2 cellular contexts compared by ENCODE assay signal in the genomic region with DNA sequence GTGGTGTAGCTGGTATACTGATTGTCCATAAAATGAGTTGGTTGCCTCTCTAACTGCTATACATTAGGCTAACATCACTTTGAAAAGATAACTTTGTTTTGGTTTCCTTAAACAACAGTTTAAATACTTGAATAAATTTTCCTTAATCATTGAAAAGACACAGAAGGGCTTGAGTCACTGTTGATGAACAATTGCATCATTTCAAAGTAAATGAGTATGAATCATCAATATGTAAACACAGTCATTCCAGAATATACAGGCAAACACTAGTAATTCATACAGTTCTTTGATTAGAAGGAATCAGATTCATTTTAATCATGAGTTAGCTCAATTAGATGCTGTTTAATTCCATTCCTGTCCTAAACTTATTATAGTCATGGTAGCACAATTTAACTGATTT.
TF ChIP-seq lines count a peak whose summit lies in the region.

No MANE protein-coding gene starts in this region.

TF ChIP-seq in endothelial cell of umbilical vein, 7 proteins besides CTCF, POLR2A, EP300 and RAD21 (continued from another document):
- TF ChIP-seq JUN (IDR thresholded peaks at IDR 0.05; ENCODE audit: borderline replicate concordance, insufficient read depth, insufficient read length, low read depth): no peak

TF ChIP-seq in HepG2, 621 proteins besides CTCF, POLR2A, EP300 and RAD21 (continued from another document):
- TF ChIP-seq ZNF670 (CRISPR knock-in tag; IDR thresholded peaks at IDR 0.05; ENCODE audit: borderline replicate concordance) (no peak), ZNF737 (CRISPR knock-in tag; IDR thresholded peaks at IDR 0.05; ENCODE audit: borderline replicate concordance) (no peak), ZNF160 (CRISPR knock-in tag; IDR thresholded peaks at IDR 0.05) (no peak), ZFP36 (IDR thresholded peaks at IDR 0.05; ENCODE audit: borderline replicate concordance, low read depth, low read length, partially characterized antibody) (no peak), HNF4A (CRISPR knock-in tag; IDR thresholded peaks at IDR 0.05) (no peak), YEATS4 (CRISPR knock-in tag; IDR thresholded peaks at IDR 0.05; ENCODE audit: borderline replicate concordance) (no peak), ARNT (IDR thresholded peaks at IDR 0.05) (no peak), CENPT (CRISPR knock-in tag; IDR thresholded peaks at IDR 0.05; ENCODE audit: low read depth) (no peak), HNRNPLL (IDR thresholded peaks at IDR 0.05; ENCODE audit: low read depth, low read length, poor library complexity, severe bottlenecking) (no peak), KLF15 (CRISPR knock-in tag; IDR thresholded peaks at IDR 0.05; ENCODE audit: borderline replicate concordance) (no peak)
- TF ChIP-seq, protein P1, sequence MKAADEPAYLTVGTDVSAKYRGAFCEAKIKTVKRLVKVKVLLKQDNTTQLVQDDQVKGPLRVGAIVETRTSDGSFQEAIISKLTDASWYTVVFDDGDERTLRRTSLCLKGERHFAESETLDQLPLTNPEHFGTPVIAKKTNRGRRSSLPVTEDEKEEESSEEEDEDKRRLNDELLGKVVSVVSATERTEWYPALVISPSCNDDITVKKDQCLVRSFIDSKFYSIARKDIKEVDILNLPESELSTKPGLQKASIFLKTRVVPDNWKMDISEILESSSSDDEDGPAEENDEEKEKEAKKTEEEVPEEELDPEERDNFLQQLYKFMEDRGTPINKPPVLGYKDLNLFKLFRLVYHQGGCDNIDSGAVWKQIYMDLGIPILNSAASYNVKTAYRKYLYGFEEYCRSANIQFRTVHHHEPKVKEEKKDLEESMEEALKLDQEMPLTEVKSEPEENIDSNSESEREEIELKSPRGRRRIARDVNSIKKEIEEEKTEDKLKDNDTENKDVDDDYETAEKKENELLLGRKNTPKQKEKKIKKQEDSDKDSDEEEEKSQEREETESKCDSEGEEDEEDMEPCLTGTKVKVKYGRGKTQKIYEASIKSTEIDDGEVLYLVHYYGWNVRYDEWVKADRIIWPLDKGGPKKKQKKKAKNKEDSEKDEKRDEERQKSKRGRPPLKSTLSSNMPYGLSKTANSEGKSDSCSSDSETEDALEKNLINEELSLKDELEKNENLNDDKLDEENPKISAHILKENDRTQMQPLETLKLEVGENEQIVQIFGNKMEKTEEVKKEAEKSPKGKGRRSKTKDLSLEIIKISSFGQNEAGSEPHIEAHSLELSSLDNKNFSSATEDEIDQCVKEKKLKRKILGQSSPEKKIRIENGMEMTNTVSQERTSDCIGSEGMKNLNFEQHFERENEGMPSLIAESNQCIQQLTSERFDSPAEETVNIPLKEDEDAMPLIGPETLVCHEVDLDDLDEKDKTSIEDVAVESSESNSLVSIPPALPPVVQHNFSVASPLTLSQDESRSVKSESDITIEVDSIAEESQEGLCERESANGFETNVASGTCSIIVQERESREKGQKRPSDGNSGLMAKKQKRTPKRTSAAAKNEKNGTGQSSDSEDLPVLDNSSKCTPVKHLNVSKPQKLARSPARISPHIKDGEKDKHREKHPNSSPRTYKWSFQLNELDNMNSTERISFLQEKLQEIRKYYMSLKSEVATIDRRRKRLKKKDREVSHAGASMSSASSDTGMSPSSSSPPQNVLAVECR (CRISPR knock-in tag; IDR thresholded peaks at IDR 0.05; ENCODE audit: borderline replicate concordance): no peak
- TF ChIP-seq, protein P2, sequence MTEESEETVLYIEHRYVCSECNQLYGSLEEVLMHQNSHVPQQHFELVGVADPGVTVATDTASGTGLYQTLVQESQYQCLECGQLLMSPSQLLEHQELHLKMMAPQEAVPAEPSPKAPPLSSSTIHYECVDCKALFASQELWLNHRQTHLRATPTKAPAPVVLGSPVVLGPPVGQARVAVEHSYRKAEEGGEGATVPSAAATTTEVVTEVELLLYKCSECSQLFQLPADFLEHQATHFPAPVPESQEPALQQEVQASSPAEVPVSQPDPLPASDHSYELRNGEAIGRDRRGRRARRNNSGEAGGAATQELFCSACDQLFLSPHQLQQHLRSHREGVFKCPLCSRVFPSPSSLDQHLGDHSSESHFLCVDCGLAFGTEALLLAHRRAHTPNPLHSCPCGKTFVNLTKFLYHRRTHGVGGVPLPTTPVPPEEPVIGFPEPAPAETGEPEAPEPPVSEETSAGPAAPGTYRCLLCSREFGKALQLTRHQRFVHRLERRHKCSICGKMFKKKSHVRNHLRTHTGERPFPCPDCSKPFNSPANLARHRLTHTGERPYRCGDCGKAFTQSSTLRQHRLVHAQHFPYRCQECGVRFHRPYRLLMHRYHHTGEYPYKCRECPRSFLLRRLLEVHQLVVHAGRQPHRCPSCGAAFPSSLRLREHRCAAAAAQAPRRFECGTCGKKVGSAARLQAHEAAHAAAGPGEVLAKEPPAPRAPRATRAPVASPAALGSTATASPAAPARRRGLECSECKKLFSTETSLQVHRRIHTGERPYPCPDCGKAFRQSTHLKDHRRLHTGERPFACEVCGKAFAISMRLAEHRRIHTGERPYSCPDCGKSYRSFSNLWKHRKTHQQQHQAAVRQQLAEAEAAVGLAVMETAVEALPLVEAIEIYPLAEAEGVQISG (CRISPR knock-in tag; IDR thresholded peaks at IDR 0.05): no peak
